ENCODE assay signal across 21 cellular contexts in the genomic region with DNA sequence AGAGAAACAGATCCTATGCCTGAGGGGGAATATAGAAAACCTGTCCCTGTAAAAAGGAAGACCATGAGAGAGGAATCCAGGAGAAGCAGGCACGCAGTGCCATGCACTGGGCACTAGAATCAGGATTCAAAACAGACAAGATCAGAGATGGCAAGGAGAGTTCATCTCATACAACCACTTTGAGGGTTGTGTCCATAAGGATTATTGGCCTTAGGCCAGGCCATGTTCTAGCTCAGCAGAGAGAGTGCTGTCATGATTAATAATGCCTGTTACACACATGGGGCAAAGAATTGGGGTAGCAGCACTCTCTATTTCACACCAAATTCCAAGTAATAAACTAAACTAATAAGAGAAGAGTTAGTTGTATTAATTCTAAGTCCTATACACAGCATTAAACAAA. TPM values are rescaled to one million over a fixed set of nuclear protein-coding genes. Genes with fewer than 3 reads are reported as not detected.
A peak's percentile ranks its signal among the peaks of the same experiment; 100 is the strongest.
DNase-seq lines count a peak whose midpoint lies in the region; ATAC-seq and TF ChIP-seq lines count a peak whose summit lies in the region.
"Had no signal": no experiment of that assay in that cellular context is flagged by ENCODE, and none has a peak within 500 bp of the region (broad histone marks: within the 10 kb centered on the region; RNA-seq: fewer than 3 reads in every experiment).

No MANE protein-coding gene starts in this region.

- H3K14ac ChIP-seq in IMR-90 (replicated peaks; ENCODE audit: low read depth, low read length): no peak overlapping the region

- TF ChIP-seq CTCF in IMR-90 (conservative IDR thresholded peaks at IDR 0.05; ENCODE audit: low read depth, low read length) (no peak), brain (conservative IDR thresholded peaks at IDR 0.05) (no peak)

- peak; percentile 41 for DNase-seq in NCI-H82 (lab: John Stamatoyannopoulos, UW)
- DNase-seq in NCI-H82 treated with DMSO at 0.1 percent for 48 hours (lab: John Stamatoyannopoulos, UW; ENCODE audit: unreplicated experiment): no peak
- no peak for DNase-seq in IMR-90
- DNase-seq in NCI-H69 (lab: John Stamatoyannopoulos, UW): peak; percentile 61
- DNase-seq in H4 (ENCODE audit: low spot score): no peak
- no peak for DNase-seq in CD1c-positive myeloid dendritic cell (ENCODE audit: extremely low spot score)
- DNase-seq in D341Med (ENCODE audit: low spot score): no peak
- DNase-seq: CD8-positive, alpha-beta memory T cell; DND-41; H7; Karpas-422; MM.1S; NCI-H1105; NCI-H2107; NCI-H345; NCI-H526; OCI-M1; SHP77 treated with DMSO at 0.1 percent for 48 hours had no signal

- dilution Hi-C loops in IMR-90 (cut with HindIII; ENCODE audit: low sequenced_read_pairs, unreplicated experiment): no loop called here

- no peak overlapping the region for H2BK20ac ChIP-seq in IMR-90 (ENCODE audit: low read depth, low read length)

- TF ChIP-seq RAD21 in IMR-90 (IDR thresholded peaks at IDR 0.05; ENCODE audit: low read length): no peak

- WGBS in IMR-90 (ENCODE audit: extremely low coverage in 2 of 2, insufficient read length in 1 of 2), 2 experiments: no CpG with 5 or more reads among the region's 1 CpG

- H2BK5ac ChIP-seq in IMR-90 (ENCODE audit: low read depth, low read length, poor library complexity, severe bottlenecking): no peak overlapping the region

- no peak overlapping the region for H2AK5ac ChIP-seq in IMR-90 (ENCODE audit: low read depth, low read length)

- H3K27ac Mint-ChIP-seq in brain: peak overlapping the region in 4 of 5 experiments; percentile 7 to 63 (median 54)

- H3K9me3 Mint-ChIP-seq in brain: peaks cover 0 to 4% (median 0%) of the 10 kb centered on the region in 5 experiments
- H3K9me3 Mint-ChIP-seq: CD8-positive, alpha-beta memory T cell had no signal

- 0 out of 2 replicates have a peak overlapping the region, but pooled peaks have one; percentile 52 for H3K23ac ChIP-seq in IMR-90 (ENCODE audit: low read depth, low read length)

- no peak overlapping the region for H4K91ac ChIP-seq in IMR-90 (ENCODE audit: insufficient read depth, low read depth, low read length)

- H3K4me1 ChIP-seq in IMR-90 (ENCODE audit: control insufficient read depth, insufficient read depth, low read length): 0 out of 2 replicates have a peak, but pooled peaks cover 2% of the 10 kb centered on the region

- H2BK15ac ChIP-seq in IMR-90 (ENCODE audit: low read depth, low read length): no peak overlapping the region

- H3K36me3 Mint-ChIP-seq in brain: peaks cover 14% of the 10 kb centered on the region
- H3K36me3 Mint-ChIP-seq: CD8-positive, alpha-beta memory T cell had no signal

- BruUV-seq in IMR-90 (replicated peaks; lab: Mats Ljungman, UMichigan): no TSS peak

- H4K20me1 ChIP-seq in IMR-90 (ENCODE audit: insufficient read depth, low read length): peaks cover 16% of the 10 kb centered on the region

- no peak overlapping the region for H3K4ac ChIP-seq in IMR-90 (ENCODE audit: low read depth, low read length)

- in situ Hi-C loops in IMR-90 (cut with MboI; ENCODE audit: low sequenced_read_pairs): no loop called here

- H4K5ac ChIP-seq in IMR-90 (ENCODE audit: low read depth, low read length): no peak overlapping the region

- peak overlapping the region; percentile 40 for H2AFZ ChIP-seq in IMR-90 (replicated peaks; ENCODE audit: low read length, poor library complexity)

- CTCF ChIA-PET in IMR-90 (lab: Yijun Ruan, JAX): interaction anchor here (1.0 kb wide), 1 partner anchor 25 kb away, joined by 7 read pairs; no protein-coding TSS in a partner anchor

- H3K4me1 Mint-ChIP-seq in brain: peaks cover 45% of the 10 kb centered on the region

- no peak overlapping the region for H2BK120ac ChIP-seq in IMR-90 (ENCODE audit: low read depth, low read length)

- H3K27ac ChIP-seq in IMR-90 (ENCODE audit: insufficient read depth, low read length): no peak overlapping the region
- H3K27ac ChIP-seq: BLaER1, HL-60 had no signal

- peak overlapping the region in 1 of 2 experiments; percentile 53; a peak in 1 of 4 replicates for H4K8ac ChIP-seq in IMR-90 (ENCODE audit: low read depth in 2 of 2, low read length in 2 of 2)

- no peak for TF ChIP-seq POLR2A in IMR-90 (IDR thresholded peaks at IDR 0.05; ENCODE audit: low read depth, low read length)

- no peaks in the 10 kb centered on the region for H3K27me3 ChIP-seq in IMR-90 (ENCODE audit: control insufficient read depth, insufficient read depth, low read length)
- H3K27me3 ChIP-seq: BLaER1 had no signal

- no peak overlapping the region for H3K9ac ChIP-seq in IMR-90 (ENCODE audit: low read depth, low read length)
- H3K9ac ChIP-seq: BLaER1 had no signal

- POLR2A ChIA-PET in IMR-90 (lab: Charles Lee; ENCODE audit: unreplicated experiment): no interaction called here

- H3K79me1 ChIP-seq in IMR-90 (ENCODE audit: low read depth in 1 of 2, low read length in 2 of 2): peaks cover 32 to 53% of the 10 kb centered on the region in 2 experiments

- no peaks in the 10 kb centered on the region for H3K27me3 Mint-ChIP-seq in brain
- H3K27me3 Mint-ChIP-seq: CD8-positive, alpha-beta memory T cell had no signal

- H3K56ac ChIP-seq in IMR-90 (ENCODE audit: extremely low read depth, insufficient read depth, low read length): no peak overlapping the region

- H3K36me3 ChIP-seq in IMR-90 (ENCODE audit: control insufficient read depth, insufficient read depth, low read length): no peaks in the 10 kb centered on the region

- no peak overlapping the region for H3K18ac ChIP-seq in IMR-90 (ENCODE audit: low read depth, low read length)

- no peak overlapping the region for H3K4me2 ChIP-seq in IMR-90 (ENCODE audit: low read depth, low read length)
- H3K4me2 ChIP-seq: BLaER1 had no signal

- peaks cover 5% of the 10 kb centered on the region for H3K9me1 ChIP-seq in IMR-90 (ENCODE audit: insufficient read depth, low read length)

- H3K9me3 ChIP-seq in IMR-90 (ENCODE audit: control insufficient read depth, insufficient read depth, low read length): no peaks in the 10 kb centered on the region
- H3K9me3 ChIP-seq: BLaER1 had no signal

- intact Hi-C loops in IMR-90 (cut with micrococcal nuclease): no loop called here

- H3K4me3 ChIP-seq in IMR-90 (ENCODE audit: insufficient read depth, low read depth, low read length): no peak overlapping the region
- H3K4me3 ChIP-seq: BLaER1 had no signal

- peak overlapping the region in 1 of 5 experiments; percentile 11 for H3K4me3 Mint-ChIP-seq in brain
- H3K4me3 Mint-ChIP-seq: CD8-positive, alpha-beta memory T cell had no signal

- ATAC-seq in IMR-90 (ENCODE audit: low read depth): no peak

- no peak overlapping the region for H2AK9ac ChIP-seq in IMR-90 (replicated peaks; ENCODE audit: low read depth, low read length, poor library complexity)

TF ChIP-seq in IMR-90, 13 proteins besides CTCF, POLR2A, EP300 and RAD21:
- TF ChIP-seq MAZ (IDR thresholded peaks at IDR 0.05; ENCODE audit: borderline replicate concordance, low read depth, low read length) (no peak), MXI1 (IDR thresholded peaks at IDR 0.05; ENCODE audit: borderline replicate concordance, low read depth, low read length) (no peak), FOS (IDR thresholded peaks at IDR 0.05; ENCODE audit: low read depth, low read length) (no peak), CHD1 (IDR thresholded peaks at IDR 0.05; ENCODE audit: low read depth, low read length) (no peak), RFX5 (IDR thresholded peaks at IDR 0.05; ENCODE audit: low read depth, low read length) (no peak), ELK1 (IDR thresholded peaks at IDR 0.05; ENCODE audit: borderline replicate concordance, low read depth, low read length) (no peak), CEBPB (IDR thresholded peaks at IDR 0.05; ENCODE audit: low read depth, low read length) (no peak), NFE2L2 (IDR thresholded peaks at IDR 0.05; ENCODE audit: low read depth, low read length) (no peak), SMC3 (IDR thresholded peaks at IDR 0.05; ENCODE audit: low read depth, low read length) (no peak), MAFK (IDR thresholded peaks at IDR 0.05; ENCODE audit: low read depth, low read length) (no peak), BHLHE40 (IDR thresholded peaks at IDR 0.05; ENCODE audit: low read depth, low read length) (no peak), RCOR1 (IDR thresholded peaks at IDR 0.05; ENCODE audit: insufficient replicate concordance, low read length) (no peak)
- TF ChIP-seq, protein P1, sequence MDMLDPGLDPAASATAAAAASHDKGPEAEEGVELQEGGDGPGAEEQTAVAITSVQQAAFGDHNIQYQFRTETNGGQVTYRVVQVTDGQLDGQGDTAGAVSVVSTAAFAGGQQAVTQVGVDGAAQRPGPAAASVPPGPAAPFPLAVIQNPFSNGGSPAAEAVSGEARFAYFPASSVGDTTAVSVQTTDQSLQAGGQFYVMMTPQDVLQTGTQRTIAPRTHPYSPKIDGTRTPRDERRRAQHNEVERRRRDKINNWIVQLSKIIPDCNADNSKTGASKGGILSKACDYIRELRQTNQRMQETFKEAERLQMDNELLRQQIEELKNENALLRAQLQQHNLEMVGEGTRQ (IDR thresholded peaks at IDR 0.05; ENCODE audit: low read depth, low read length): no peak

RNA-seq across cellular contexts. Expression of gene EZH2, which starts 29.1 kb away (rescaled TPM):
- 13.1 and 16.4 TPM in 2 replicates for total RNA-seq in IMR-90 (2012; rRNA removed)
- polyA plus RNA-seq in IMR-90 (2012; rRNA removed) (17.9 and 19.8 TPM in 2 replicates), brain (ENCODE audit: insufficient read depth, low read depth, low replicate concordance) (21.9 TPM)
- 3.2 and 5.8 TPM in 2 replicates for polyA plus RNA-seq in IMR-90 (2012; cell fraction: cytosol; rRNA removed)
- polyA plus RNA-seq in IMR-90 (2012; cell fraction: nucleus; rRNA removed; ENCODE audit: low replicate concordance): 12.6 and 41.3 TPM in 2 replicates
- total RNA-seq in H4 (2014; rRNA removed; shearing (Covaris generic)): 15.2 and 30.6 TPM in 2 replicates

Comparison
In these comparisons a context has a peak if more than half of its experiments do, and no peak if none do; other contexts are left out.
1. DNase-seq: peak in NCI-H82 (single experiment) and NCI-H69 (single experiment); none in NCI-H82 treated with DMSO at 0.1 percent for 48 hours (single experiment), IMR-90 (single experiment), H4 (single experiment), CD1c-positive myeloid dendritic cell (single experiment) and D341Med (single experiment).